8 cellular contexts compared by ENCODE assay signal in genomic region chr19:3075605-3076431, GRCh38. TPM values are rescaled to one million over a fixed set of nuclear protein-coding genes. Genes with fewer than 3 reads are reported as not detected.
DNase-seq lines count a peak whose midpoint lies in the region; ATAC-seq and TF ChIP-seq lines count a peak whose summit lies in the region.

No MANE protein-coding gene starts in this region.

- H3K4me1 Mint-ChIP-seq in effector memory CD8-positive, alpha-beta T cell (ENCODE audit: low read depth in 2 of 2) = peaks cover 4 to 5% of the 10 kb centered on the region in 2 donors
- peaks cover 0 to 5% of the 10 kb centered on the region in 2 donors for H3K4me1 Mint-ChIP-seq in natural killer cell

- no peak overlapping the region for H3K27ac Mint-ChIP-seq in effector memory CD8-positive, alpha-beta T cell
- no peak overlapping the region for H3K27ac Mint-ChIP-seq in natural killer cell

- intact Hi-C loops in natural killer cell (cut with micrococcal nuclease) = loop anchor here (1.0 to 5.0 kb wide), 2 partner anchors 32 to 86 kb away; no protein-coding TSS in a partner anchor

- POLR2A ChIA-PET in GM10248 (lab: Yijun Ruan, JAX) = no interaction called here

- CTCF ChIA-PET in GM10248 (lab: Yijun Ruan, JAX) = interaction anchor here (0.7 to 3.4 kb wide), 34 partner anchors 9 to 134 kb away, joined by 3 to 30 read pairs (median 5); partner anchors contain the start of gene TLE5

- peak; percentile 98 for ATAC-seq in effector memory CD8-positive, alpha-beta T cell (replicated peaks)
- ATAC-seq in natural killer cell = peak; percentile 82 to 98 (median 97)
- ATAC-seq in stimulated activated naive CD8-positive, alpha-beta T cell treated with anti-CD3 and anti-CD28 coated beads, Interleukin-15, Interleukin-2, amounts not matched to agents 100 U/mL and 50 U/mL, for 24 hours = peak; percentile 70

- peak overlapping the region; percentile 33 to 53 for H3K4me3 Mint-ChIP-seq in effector memory CD8-positive, alpha-beta T cell
- no peak overlapping the region for H3K4me3 Mint-ChIP-seq in natural killer cell

- DNase-seq in GM10248 (ENCODE audit: extremely low spot score) = peak; percentile 86
- peak; percentile 24 for DNase-seq in NCI-H146 treated with DMSO at 0.1 percent for 48 hours (lab: John Stamatoyannopoulos, UW; ENCODE audit: unreplicated experiment)
- DNase-seq in activated CD4-positive, alpha-beta T cell treated with anti-CD3 and anti-CD28 coated beads, Interleukin-2, amount 50 U/mL, for 4 hours = peak; percentile 73 to 77
- peak; percentile 69 to 72 (median 69) for DNase-seq in effector memory CD8-positive, alpha-beta T cell
- peak; percentile 70 for DNase-seq in natural killer cell
- peak; percentile 85 for DNase-seq in stimulated activated naive CD8-positive, alpha-beta T cell treated with anti-CD3 and anti-CD28 coated beads, Interleukin-15, Interleukin-2, amounts not matched to agents 100 U/mL and 50 U/mL, for 24 hours
- no peak for DNase-seq in COLO829 (ENCODE audit: low spot score)
- no peak for DNase-seq in dedifferentiated amniotic fluid mesenchymal stem cell (ENCODE audit: extremely low spot score)

- H3K27me3 Mint-ChIP-seq in effector memory CD8-positive, alpha-beta T cell = no peaks in the 10 kb centered on the region
- no peaks in the 10 kb centered on the region for H3K27me3 Mint-ChIP-seq in natural killer cell (ENCODE audit: low read depth in 2 of 2)

- H3K36me3 Mint-ChIP-seq in effector memory CD8-positive, alpha-beta T cell (ENCODE audit: insufficient read depth) = no peaks in the 10 kb centered on the region
- H3K36me3 Mint-ChIP-seq in natural killer cell = no peaks in the 10 kb centered on the region

- TF ChIP-seq CTCF in GM10248 (IDR thresholded peaks at IDR 0.05; ENCODE audit: control extremely low read depth, extremely low read depth, low read depth, missing control alignments) (peak; percentile 96), natural killer cell (IDR thresholded peaks at IDR 0.05) (peak; percentile 92)

- no peaks in the 10 kb centered on the region for H3K9me3 Mint-ChIP-seq in effector memory CD8-positive, alpha-beta T cell
- no peaks in the 10 kb centered on the region for H3K9me3 Mint-ChIP-seq in natural killer cell

RNA-seq across cellular contexts. Expression of gene TLE5, which starts 13.5 kb away (rescaled TPM):
- total RNA-seq in natural killer cell = 1,000 to 10,000 TPM in 1 of 3 donors, 100 to 1,000 TPM in 2; 943 to 1,012 (median 968) TPM

RNA-seq across cellular contexts. Expression of gene GNA11, which starts 18.3 kb away (rescaled TPM):
- total RNA-seq in natural killer cell = under 1 TPM; 0.24 to 0.60 (median 0.29) TPM

RNA-seq across cellular contexts. Expression of gene TLE2, which starts 46.7 kb away (rescaled TPM):
- 1 to 10 TPM; 6.1 to 8.8 (median 8.2) TPM for total RNA-seq in natural killer cell

Comparison
In these comparisons a context has a peak if more than half of its experiments do, and no peak if none do; other contexts are left out.
1. DNase-seq: peak in GM10248 (single experiment), NCI-H146 treated with DMSO at 0.1 percent for 48 hours (single experiment), activated CD4-positive, alpha-beta T cell treated with anti-CD3 and anti-CD28 coated beads, Interleukin-2, amount 50 U/mL, for 4 hours (2 of 2), effector memory CD8-positive, alpha-beta T cell (3 of 3), natural killer cell (single experiment) and stimulated activated naive CD8-positive, alpha-beta T cell treated with anti-CD3 and anti-CD28 coated beads, Interleukin-15, Interleukin-2, amounts not matched to agents 100 U/mL and 50 U/mL, for 24 hours (single experiment); none in COLO829 (single experiment) and dedifferentiated amniotic fluid mesenchymal stem cell (single experiment).
2. Peak in every context shown above with its lines, with median percentiles within 50 percentile points of each other: ATAC-seq.